ENCODE assay signal across 6 cellular contexts in the genomic region with DNA sequence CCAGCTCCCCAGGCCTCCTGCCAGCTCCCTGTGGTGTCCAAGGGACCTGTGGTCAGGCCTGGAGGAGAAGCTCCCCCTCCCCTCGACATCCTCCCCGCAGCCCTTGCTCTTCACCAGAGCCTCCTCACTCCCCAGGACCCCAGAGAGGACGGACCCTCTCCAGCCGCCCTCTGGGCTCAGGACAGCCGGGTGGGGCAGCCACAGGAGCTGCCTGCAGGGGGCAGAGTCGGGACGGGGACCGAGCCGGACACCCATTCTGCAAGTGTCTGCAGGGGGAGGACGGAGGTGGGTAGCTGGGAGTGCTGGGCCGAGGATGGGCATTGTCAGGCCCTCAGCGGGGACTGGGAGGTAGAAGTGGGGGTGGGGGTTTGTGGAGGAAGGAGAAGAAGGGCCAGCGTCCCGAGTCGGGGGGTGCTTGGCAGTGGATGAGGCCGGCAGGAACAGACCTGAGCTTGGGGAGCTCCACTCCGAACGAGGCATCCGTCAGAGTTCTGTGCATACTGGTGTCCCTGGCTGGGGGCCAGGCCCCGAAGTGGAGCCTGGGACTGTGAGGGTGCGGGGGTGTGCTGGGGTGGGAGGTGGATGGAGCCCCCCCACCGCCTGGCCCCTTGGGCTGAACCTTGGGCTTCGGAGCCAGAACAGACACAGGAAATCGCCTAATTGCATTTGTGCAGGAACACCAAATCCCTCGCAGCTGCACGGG. TPM values are rescaled to one million over a fixed set of nuclear protein-coding genes. Genes with fewer than 3 reads are reported as not detected.
A peak's percentile ranks its signal among the peaks of the same experiment; 100 is the strongest.
DNase-seq lines count a peak whose midpoint lies in the region; ATAC-seq and TF ChIP-seq lines count a peak whose summit lies in the region.

No MANE protein-coding gene starts in this region.

- no peaks in the 10 kb centered on the region for H3K36me3 ChIP-seq in RWPE2 (ENCODE audit: low read depth)

- TF ChIP-seq CTCF in RWPE2 (IDR thresholded peaks at IDR 0.05; ENCODE audit: poor library complexity, severe bottlenecking) = peak; percentile 33

- peak; percentile 24; the same call in 2 of the 3 replicates for ATAC-seq in RWPE2 (ENCODE audit: low read depth)
- no peak for ATAC-seq in HG03469 (IDR thresholded peaks at IDR 0.05; ENCODE audit: unreplicated experiment)

- peak; percentile 62 for DNase-seq in Daoy (ENCODE audit: low read depth)
- peak; percentile 69 for DNase-seq in RWPE2 (ENCODE audit: low spot score)
- peak; percentile 88 for DNase-seq in iris pigment epithelial cell (ENCODE audit: low read depth)
- no peak for DNase-seq in DMS114 treated with DMSO at 0.1 percent for 48 hours (lab: John Stamatoyannopoulos, UW; ENCODE audit: unreplicated experiment)
- no peak for DNase-seq in G401 (ENCODE audit: low spot score)

- no peaks in the 10 kb centered on the region for H3K9me3 ChIP-seq in RWPE2 (ENCODE audit: severe bottlenecking)

- in situ Hi-C loops in G401 (cut with HindIII; ENCODE audit: low sequenced_read_pairs) = no loop called here

- no peaks in the 10 kb centered on the region for H3K27me3 ChIP-seq in RWPE2 (ENCODE audit: insufficient read depth, poor library complexity, severe bottlenecking)

- H3K4me3 ChIP-seq in RWPE2 (ENCODE audit: severe bottlenecking) = peak overlapping the region; percentile 19

- H3K27ac ChIP-seq in RWPE2 (ENCODE audit: poor library complexity, severe bottlenecking) = peak overlapping the region; percentile 93

- peaks cover 25% of the 10 kb centered on the region for H3K4me1 ChIP-seq in RWPE2 (ENCODE audit: insufficient read depth, poor library complexity, severe bottlenecking)

RNA-seq across cellular contexts. Expression of a gene that starts 15.2 kb away (rescaled TPM):
- total RNA-seq in Daoy (2014; rRNA removed; shearing (Covaris generic)) = not detected in 2 replicates
- total RNA-seq in G401 (2014; rRNA removed; shearing (Covaris generic)) = not detected in 2 replicates

RNA-seq across cellular contexts. Expression of a gene that starts 23.6 kb away (rescaled TPM):
- 3.8 and 6.5 TPM in 2 replicates for total RNA-seq in Daoy (2014; rRNA removed; shearing (Covaris generic))
- total RNA-seq in G401 (2014; rRNA removed; shearing (Covaris generic)) = 0.20 TPM in 1 of 2 replicates, not detected in the other

RNA-seq across cellular contexts. Expression of a gene that starts 37.7 kb away (rescaled TPM):
- not detected in 2 replicates for total RNA-seq in Daoy (2014; rRNA removed; shearing (Covaris generic))
- not detected in 2 replicates for total RNA-seq in G401 (2014; rRNA removed; shearing (Covaris generic))

RNA-seq across cellular contexts. Expression of a gene that starts 41.7 kb away (rescaled TPM):
- not detected in 2 replicates for total RNA-seq in Daoy (2014; rRNA removed; shearing (Covaris generic))
- total RNA-seq in G401 (2014; rRNA removed; shearing (Covaris generic)) = not detected in 2 replicates

RNA-seq across cellular contexts. Expression of a gene that starts 43.0 kb away (rescaled TPM):
- not detected in 2 replicates for total RNA-seq in Daoy (2014; rRNA removed; shearing (Covaris generic))
- not detected in 2 replicates for total RNA-seq in G401 (2014; rRNA removed; shearing (Covaris generic))

Comparison
In these comparisons a context has a peak if more than half of its experiments do, and no peak if none do; other contexts are left out.
1. DNase-seq: peak in Daoy (single experiment), RWPE2 (single experiment) and iris pigment epithelial cell (single experiment); none in DMS114 treated with DMSO at 0.1 percent for 48 hours (single experiment) and G401 (single experiment).